ENCODE assay signal across 24 cellular contexts in genomic region chr7:36001546-36001945, GRCh38.
"Had no signal": no experiment of that assay in that cellular context is flagged by ENCODE, and none has a peak within 500 bp of the region (broad histone marks: within the 10 kb centered on the region; RNA-seq: fewer than 3 reads in every experiment).

No MANE protein-coding gene starts in this region.

- H3K36me3 ChIP-seq: left ventricle myocardium inferior, neutrophil, pancreas, tibial artery had no signal

- H3K4me3 ChIP-seq: coronary artery, left ventricle myocardium inferior, pancreas, tibial artery had no signal

- H3K9me3 ChIP-seq: neutrophil, pancreas, tibial artery had no signal

- ATAC-seq: activated naive CD8-positive, alpha-beta T cell treated with anti-CD3 and anti-CD28 coated beads, Interleukin-2, amount 50 U/mL, for 24 hours; foreskin keratinocyte; pancreas; right cardiac atrium; stimulated activated naive CD8-positive, alpha-beta T cell treated with anti-CD3 and anti-CD28 coated beads, Interleukin-15, amount 100 ng/mL, for 72 hours; T-helper 17 cell had no signal

- H3K4me1 ChIP-seq: foreskin keratinocyte, left ventricle myocardium inferior, pancreas, tibial artery had no signal

- H3K27me3 ChIP-seq: foreskin keratinocyte, neutrophil, pancreas, tibial artery had no signal

- H3K27ac ChIP-seq: coronary artery, foreskin keratinocyte, left ventricle myocardium inferior, neutrophil, pancreas, tibial artery had no signal

- DNase-seq: activated CD4-positive, alpha-beta T cell treated with anti-CD3 and anti-CD28 coated beads for 4 hours; activated CD4-positive, alpha-beta T cell treated with anti-CD3 and anti-CD28 coated beads, Interleukin-2, amount 50 U/mL, for 48 hours; activated CD4-positive, CD25-positive, alpha-beta regulatory T cell; activated CD8-positive, alpha-beta memory T cell treated with anti-CD3 and anti-CD28 coated beads, Interleukin-2, amount 50 U/mL, for 48 hours; activated effector memory CD4-positive, alpha-beta T cell treated with Interleukin-2 at 50 U/mL for 16 hours; activated naive CD4-positive, alpha-beta T cell treated with anti-CD3 and anti-CD28 coated beads, Interleukin-2, amount 50 U/mL, for 16 hours; activated naive CD8-positive, alpha-beta T cell treated with anti-CD3 and anti-CD28 coated beads, Interleukin-2, amount 50 U/mL, for 24 hours; activated T-cell treated with anti-CD3 and anti-CD28 coated beads, Interleukin-2, amount 50 U/mL, for 48 hours; anterior cingulate cortex; endodermal cell; foreskin keratinocyte; kidney glomerular epithelial cell; left ventricle myocardium inferior; mammary epithelial cell; midbrain; pancreas; right cardiac atrium; stimulated activated CD4-positive, alpha-beta T cell treated with anti-CD3 and anti-CD28 coated beads, Interleukin-12 subunit alpha, Interleukin-12 subunit beta, amount 100 ng/mL, for 4 hours; stimulated activated naive CD8-positive, alpha-beta T cell treated with anti-CD3 and anti-CD28 coated beads, Interleukin-15, amount 100 ng/mL, for 72 hours; SW 1271; T-helper 17 cell; tibial artery had no signal
